In the genomic region with DNA sequence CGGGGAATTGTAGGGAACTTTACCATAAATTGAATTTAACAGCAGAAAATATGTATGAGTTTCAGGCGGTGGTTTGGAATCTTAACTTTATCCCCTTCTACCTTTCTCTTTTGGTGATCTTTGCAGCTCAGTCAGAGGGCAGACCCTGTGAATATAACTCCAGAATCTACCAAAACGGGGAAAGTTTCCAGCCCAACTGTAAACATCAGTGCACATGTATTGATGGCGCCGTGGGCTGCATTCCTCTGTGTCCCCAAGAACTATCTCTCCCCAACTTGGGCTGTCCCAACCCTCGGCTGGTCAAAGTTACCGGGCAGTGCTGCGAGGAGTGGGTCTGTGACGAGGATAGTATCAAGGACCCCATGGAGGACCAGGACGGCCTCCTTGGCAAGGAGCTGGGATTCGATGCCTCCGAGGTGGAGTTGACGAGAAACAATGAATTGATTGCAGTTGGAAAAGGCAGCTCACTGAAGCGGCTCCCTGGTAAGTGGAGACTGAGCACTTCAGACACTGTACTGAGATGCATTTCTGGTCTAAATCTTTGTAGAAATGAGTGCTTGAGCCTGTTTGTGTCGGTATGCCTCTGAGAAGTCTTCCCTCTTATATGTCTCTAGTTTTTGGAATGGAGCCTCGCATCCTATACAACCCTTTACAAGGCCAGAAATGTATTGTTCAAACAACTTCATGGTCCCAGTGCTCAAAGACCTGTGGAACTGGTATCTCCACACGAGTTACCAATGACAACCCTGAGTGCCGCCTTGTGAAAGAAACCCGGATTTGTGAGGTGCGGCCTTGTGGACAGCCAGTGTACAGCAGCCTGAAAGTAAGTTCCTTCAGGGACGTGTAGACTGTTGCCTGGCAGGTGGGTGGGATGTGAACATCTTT, we compare ENCODE assay signal across 8 cellular contexts. TPM values are rescaled to one million over a fixed set of nuclear protein-coding genes. Genes with fewer than 3 reads are reported as not detected.
DNase-seq lines count a peak whose midpoint lies in the region; ATAC-seq and TF ChIP-seq lines count a peak whose summit lies in the region.

No MANE protein-coding gene starts in this region.

- H3K36me3 Mint-ChIP-seq in WTC11 = peaks cover 22% of the 10 kb centered on the region

- peak overlapping the region; percentile 94 for H3K9ac ChIP-seq in smooth muscle cell (ENCODE audit: low read depth)

- CTCF ChIA-PET in WTC11 (lab: Charles Lee) = interaction anchor here (0.6 to 4.8 kb wide), 18 partner anchors 16 to 322 kb away, joined by 3 to 35 read pairs (median 4); a partner anchor contains a TSS

- H3K9me3 Mint-ChIP-seq in WTC11 = no peaks in the 10 kb centered on the region

- no peaks in the 10 kb centered on the region for H4K20me1 ChIP-seq in hepatocyte (ENCODE audit: insufficient read depth, poor library complexity, severe bottlenecking)
- H4K20me1 ChIP-seq in smooth muscle cell (ENCODE audit: low read depth) = peaks cover 34% of the 10 kb centered on the region

- H3K27ac ChIP-seq in hepatocyte (peak overlapping the region; percentile 96), smooth muscle cell (ENCODE audit: low read depth) (peak overlapping the region; percentile 93)
- H3K27ac ChIP-seq in effector memory CD4-positive, alpha-beta T cell (ENCODE audit: insufficient read depth, low read length, poor library complexity, severe bottlenecking) = no peak overlapping the region

- peak; percentile 12 for ATAC-seq in WTC11
- no peak for ATAC-seq in HG03432 (IDR thresholded peaks at IDR 0.05; ENCODE audit: unreplicated experiment)
- ATAC-seq in HG03139 (IDR thresholded peaks at IDR 0.05; ENCODE audit: unreplicated experiment) = no peak

- H3F3A ChIP-seq in smooth muscle cell (ENCODE audit: low read depth) = peaks cover 36% of the 10 kb centered on the region

- WGBS in hepatocyte (ENCODE audit: low lambda C conversion rate, missing lambda C conversion rate) = 43% methylated on average over 21 of the region's 21 CpGs
- WGBS in smooth muscle cell (ENCODE audit: low lambda C conversion rate) = 12% methylated on average over 21 of the region's 21 CpGs

- peak overlapping the region; percentile 100 for H3K27ac Mint-ChIP-seq in WTC11

- TF ChIP-seq CTCF in WTC11 (IDR thresholded peaks at IDR 0.05) (no peak), hepatocyte (IDR thresholded peaks at IDR 0.05; ENCODE audit: poor library complexity) (peak; percentile 25), smooth muscle cell (IDR thresholded peaks at IDR 0.05; ENCODE audit: borderline replicate concordance, insufficient read depth, poor library complexity, severe bottlenecking) (peak; percentile 17)

- POLR2A ChIA-PET in WTC11 (lab: Charles Lee) = interaction anchor here (0.5 to 8.2 kb wide), 13 partner anchors 11 to 323 kb away, joined by 3 to 67 read pairs (median 6); a partner anchor contains a TSS

- H3K27me3 Mint-ChIP-seq in WTC11 (ENCODE audit: low read depth) = peaks cover 29% of the 10 kb centered on the region

- H3K9me3 ChIP-seq in hepatocyte (ENCODE audit: low read depth) (no peaks in the 10 kb centered on the region), smooth muscle cell (replicated peaks; ENCODE audit: low read depth) (no peaks in the 10 kb centered on the region)
- H3K9me3 ChIP-seq in effector memory CD4-positive, alpha-beta T cell (ENCODE audit: control insufficient read depth, low read length) = no peaks in the 10 kb centered on the region

- DNase-seq in HT1080 (ENCODE audit: low read depth) (peak; percentile 77), WTC11 (ENCODE audit: low spot score) (peak; percentile 43), hepatocyte (ENCODE audit: low spot score) (peak; percentile 72), smooth muscle cell (lab: John Stamatoyannopoulos, UW; ENCODE audit: unreplicated experiment) (no peak), DMS153 treated with DMSO at 0.1 percent for 48 hours (lab: John Stamatoyannopoulos, UW; ENCODE audit: unreplicated experiment) (no peak)
- no peak for DNase-seq in effector memory CD4-positive, alpha-beta T cell

- H3K4me1 ChIP-seq in hepatocyte (ENCODE audit: insufficient read depth) (peaks cover 19% of the 10 kb centered on the region), smooth muscle cell (ENCODE audit: low read depth) (peaks cover 34% of the 10 kb centered on the region)
- peaks cover 11% of the 10 kb centered on the region for H3K4me1 ChIP-seq in effector memory CD4-positive, alpha-beta T cell (ENCODE audit: control insufficient read depth, insufficient read depth, low read length, poor library complexity, severe bottlenecking)

- H3K4me3 Mint-ChIP-seq in WTC11 = peak overlapping the region; percentile 96

- H3K4me1 Mint-ChIP-seq in WTC11 = peaks cover 74% of the 10 kb centered on the region

- no peaks in the 10 kb centered on the region for H3K9me2 ChIP-seq in hepatocyte (replicated peaks; ENCODE audit: insufficient read depth)

- H3K27me3 ChIP-seq in hepatocyte = peaks cover 11% of the 10 kb centered on the region
- H3K27me3 ChIP-seq in smooth muscle cell (ENCODE audit: low read depth) = no peaks in the 10 kb centered on the region
- H3K27me3 ChIP-seq in effector memory CD4-positive, alpha-beta T cell (replicated peaks; ENCODE audit: control insufficient read depth, insufficient read depth, low read length, poor library complexity, severe bottlenecking) = peaks cover 19% of the 10 kb centered on the region

- H3K4me2 ChIP-seq in hepatocyte (peak overlapping the region; percentile 83), smooth muscle cell (peak overlapping the region; percentile 90)

- H3K36me3 ChIP-seq in hepatocyte (replicated peaks; ENCODE audit: insufficient read depth, low read depth) = no peaks in the 10 kb centered on the region
- H3K36me3 ChIP-seq in smooth muscle cell (ENCODE audit: low read depth) = no peaks in the 10 kb centered on the region
- H3K36me3 ChIP-seq in effector memory CD4-positive, alpha-beta T cell (ENCODE audit: control insufficient read depth, insufficient read depth, low read length) = no peaks in the 10 kb centered on the region

- H3K79me2 ChIP-seq in hepatocyte = peaks cover 10% of the 10 kb centered on the region
- peaks cover 26% of the 10 kb centered on the region for H3K79me2 ChIP-seq in smooth muscle cell (ENCODE audit: low read depth)

- H2AFZ ChIP-seq in hepatocyte = no peak overlapping the region
- H2AFZ ChIP-seq in smooth muscle cell (ENCODE audit: low read depth) = no peak overlapping the region

- H3K4me3 ChIP-seq in hepatocyte (peak overlapping the region; percentile 84), smooth muscle cell (peak overlapping the region; percentile 93)
- H3K4me3 ChIP-seq in effector memory CD4-positive, alpha-beta T cell (ENCODE audit: insufficient read depth, low read depth, low read length, poor library complexity, severe bottlenecking) = no peak overlapping the region

TF ChIP-seq in WTC11, 78 proteins besides CTCF, POLR2A, EP300 and RAD21 (continues in another document):
- TF ChIP-seq TEAD4 (CRISPR knock-in tag; IDR thresholded peaks at IDR 0.05) = no peak
- TF ChIP-seq, protein P1, sequence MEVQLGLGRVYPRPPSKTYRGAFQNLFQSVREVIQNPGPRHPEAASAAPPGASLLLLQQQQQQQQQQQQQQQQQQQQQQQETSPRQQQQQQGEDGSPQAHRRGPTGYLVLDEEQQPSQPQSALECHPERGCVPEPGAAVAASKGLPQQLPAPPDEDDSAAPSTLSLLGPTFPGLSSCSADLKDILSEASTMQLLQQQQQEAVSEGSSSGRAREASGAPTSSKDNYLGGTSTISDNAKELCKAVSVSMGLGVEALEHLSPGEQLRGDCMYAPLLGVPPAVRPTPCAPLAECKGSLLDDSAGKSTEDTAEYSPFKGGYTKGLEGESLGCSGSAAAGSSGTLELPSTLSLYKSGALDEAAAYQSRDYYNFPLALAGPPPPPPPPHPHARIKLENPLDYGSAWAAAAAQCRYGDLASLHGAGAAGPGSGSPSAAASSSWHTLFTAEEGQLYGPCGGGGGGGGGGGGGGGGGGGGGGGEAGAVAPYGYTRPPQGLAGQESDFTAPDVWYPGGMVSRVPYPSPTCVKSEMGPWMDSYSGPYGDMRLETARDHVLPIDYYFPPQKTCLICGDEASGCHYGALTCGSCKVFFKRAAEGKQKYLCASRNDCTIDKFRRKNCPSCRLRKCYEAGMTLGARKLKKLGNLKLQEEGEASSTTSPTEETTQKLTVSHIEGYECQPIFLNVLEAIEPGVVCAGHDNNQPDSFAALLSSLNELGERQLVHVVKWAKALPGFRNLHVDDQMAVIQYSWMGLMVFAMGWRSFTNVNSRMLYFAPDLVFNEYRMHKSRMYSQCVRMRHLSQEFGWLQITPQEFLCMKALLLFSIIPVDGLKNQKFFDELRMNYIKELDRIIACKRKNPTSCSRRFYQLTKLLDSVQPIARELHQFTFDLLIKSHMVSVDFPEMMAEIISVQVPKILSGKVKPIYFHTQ (CRISPR knock-in tag; IDR thresholded peaks at IDR 0.05) = peak; percentile 82; the same call in 1 of the 2 replicates
- 0 out of 2 replicates have a peak, but pooled peaks have one; percentile 35 for TF ChIP-seq RORB (CRISPR knock-in tag; IDR thresholded peaks at IDR 0.05)
- TF ChIP-seq, protein P2, sequence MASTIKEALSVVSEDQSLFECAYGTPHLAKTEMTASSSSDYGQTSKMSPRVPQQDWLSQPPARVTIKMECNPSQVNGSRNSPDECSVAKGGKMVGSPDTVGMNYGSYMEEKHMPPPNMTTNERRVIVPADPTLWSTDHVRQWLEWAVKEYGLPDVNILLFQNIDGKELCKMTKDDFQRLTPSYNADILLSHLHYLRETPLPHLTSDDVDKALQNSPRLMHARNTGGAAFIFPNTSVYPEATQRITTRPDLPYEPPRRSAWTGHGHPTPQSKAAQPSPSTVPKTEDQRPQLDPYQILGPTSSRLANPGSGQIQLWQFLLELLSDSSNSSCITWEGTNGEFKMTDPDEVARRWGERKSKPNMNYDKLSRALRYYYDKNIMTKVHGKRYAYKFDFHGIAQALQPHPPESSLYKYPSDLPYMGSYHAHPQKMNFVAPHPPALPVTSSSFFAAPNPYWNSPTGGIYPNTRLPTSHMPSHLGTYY (CRISPR knock-in tag; IDR thresholded peaks at IDR 0.05) = peak; percentile 3; the same call in 1 of the 2 replicates

RNA-seq across cellular contexts. Expression of a gene that starts 1.5 kb away (rescaled TPM):
- 22.9 and 38.1 TPM in 2 replicates for total RNA-seq in HT1080 (2014; rRNA removed; shearing (Covaris generic))
- polyA plus RNA-seq in HT1080 (2015; cell fraction: cytosol; rRNA removed) = 367 and 414 TPM in 2 replicates
- polyA plus RNA-seq in HT1080 (2015; cell fraction: nucleus; rRNA removed) = 987 and 1,103 TPM in 2 replicates
- total RNA-seq in WTC11 (2021) (64.1 to 91.0 TPM (median 89.9 TPM) in 3 replicates), hepatocyte (58.6 and 84.1 TPM in 2 replicates), smooth muscle cell (440 and 450 TPM in 2 replicates)
- polyA plus RNA-seq in hepatocyte (364 and 380 TPM in 2 replicates), smooth muscle cell (1,412 and 1,766 TPM in 2 replicates)

Comparison
In these comparisons a context has a peak if more than half of its experiments do, and no peak if none do; other contexts are left out.
1. DNase-seq: peak in HT1080 (single experiment), WTC11 (single experiment) and hepatocyte (single experiment); none in smooth muscle cell (single experiment), DMS153 treated with DMSO at 0.1 percent for 48 hours (single experiment) and effector memory CD4-positive, alpha-beta T cell (0 of 3).